In the genomic region with DNA sequence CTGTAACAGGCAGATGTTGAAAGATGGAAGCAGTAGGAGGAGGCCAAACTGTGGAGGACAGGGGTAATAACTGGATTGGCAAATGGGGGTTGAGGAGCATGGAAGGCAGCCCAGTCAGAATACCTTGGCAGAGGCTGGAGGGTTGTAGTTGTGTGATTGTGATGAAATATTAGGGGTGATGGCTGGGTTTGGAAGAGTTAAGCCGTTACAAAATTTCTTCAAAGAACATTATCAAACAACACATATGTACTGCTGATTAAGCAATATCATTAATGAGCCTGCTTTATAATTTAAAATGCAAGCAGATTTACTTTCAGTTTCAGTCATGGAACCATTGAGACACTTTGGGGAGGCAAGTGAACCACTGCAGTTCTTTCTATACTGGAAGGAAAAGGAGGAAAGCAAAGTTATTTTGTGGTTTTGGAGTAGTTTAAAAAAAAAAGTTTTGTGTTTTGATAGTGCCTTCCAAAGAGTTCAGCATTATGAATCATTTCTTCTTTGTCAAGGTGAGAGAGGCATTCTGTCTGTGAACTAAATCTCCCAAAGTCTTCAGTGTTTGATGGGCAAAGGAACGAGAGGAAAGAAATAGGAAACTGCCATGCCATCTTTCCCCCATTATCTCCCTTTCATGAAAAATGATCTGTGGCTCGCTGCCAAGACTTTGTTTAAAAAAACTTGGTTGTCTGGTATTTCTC, we compare ENCODE assay signal across 8 cellular contexts. TPM values are rescaled to one million over a fixed set of nuclear protein-coding genes. Genes with fewer than 3 reads are reported as not detected.
DNase-seq lines count a peak whose midpoint lies in the region; ATAC-seq and TF ChIP-seq lines count a peak whose summit lies in the region.

No MANE protein-coding gene starts in this region.

- peak overlapping the region; percentile 50 for H3K4me3 ChIP-seq in WI38 (ENCODE audit: low read depth, low read length)

- intact Hi-C loops in Right ventricle myocardium superior (cut with DNase I) = loop anchor here (5.0 kb wide), 1 partner anchor 71 kb away; no protein-coding TSS in a partner anchor

- H3K27ac Mint-ChIP-seq in activated T-cell treated with anti-CD3 and anti-CD28 coated beads, Interleukin-2, amount 50 U/mL, for 24 hours = peak overlapping the region; percentile 50
- H3K27ac Mint-ChIP-seq in stimulated activated memory B cell treated with anti-CD40 and anti-IgM and Interleukin-4, amounts not matched to agents 10 μg/mL and 1 μg/mL and 100 μg/mL, for 72 hours = peak overlapping the region; percentile 2

- ATAC-seq in Right ventricle myocardium superior (ENCODE audit: poor library complexity) (peak; percentile 55), HG02798 (IDR thresholded peaks at IDR 0.05; ENCODE audit: poor library complexity, unreplicated experiment) (no peak), GM18909 (IDR thresholded peaks at IDR 0.05; ENCODE audit: poor library complexity, unreplicated experiment) (no peak)
- no peak for ATAC-seq in stimulated activated memory B cell treated with anti-CD40 and anti-IgM and Interleukin-4, amounts not matched to agents 10 μg/mL and 1 μg/mL and 100 μg/mL, for 72 hours

- peak overlapping the region; percentile 16 for H3K4me3 Mint-ChIP-seq in activated T-cell treated with anti-CD3 and anti-CD28 coated beads, Interleukin-2, amount 50 U/mL, for 24 hours
- no peak overlapping the region for H3K4me3 Mint-ChIP-seq in stimulated activated memory B cell treated with anti-CD40 and anti-IgM and Interleukin-4, amounts not matched to agents 10 μg/mL and 1 μg/mL and 100 μg/mL, for 72 hours

- H3K36me3 Mint-ChIP-seq in activated T-cell treated with anti-CD3 and anti-CD28 coated beads, Interleukin-2, amount 50 U/mL, for 24 hours (ENCODE audit: low read depth) = peaks cover 14% of the 10 kb centered on the region
- peaks cover 14% of the 10 kb centered on the region for H3K36me3 Mint-ChIP-seq in stimulated activated memory B cell treated with anti-CD40 and anti-IgM and Interleukin-4, amounts not matched to agents 10 μg/mL and 1 μg/mL and 100 μg/mL, for 72 hours

- DNase-seq in activated T-cell treated with anti-CD3 and anti-CD28 coated beads, Interleukin-2, amount 50 U/mL, for 24 hours = no peak
- no peak for DNase-seq in activated T-cell treated with anti-CD3 and anti-CD28 coated beads, Interleukin-2, amount 50 U/mL, for 1 hour
- DNase-seq in Right ventricle myocardium superior = peak; percentile 57
- no peak for DNase-seq in RKO (ENCODE audit: low spot score)

- peaks cover 72% of the 10 kb centered on the region for H3K4me1 Mint-ChIP-seq in activated T-cell treated with anti-CD3 and anti-CD28 coated beads, Interleukin-2, amount 50 U/mL, for 24 hours (ENCODE audit: low read depth)
- peaks cover 71% of the 10 kb centered on the region for H3K4me1 Mint-ChIP-seq in stimulated activated memory B cell treated with anti-CD40 and anti-IgM and Interleukin-4, amounts not matched to agents 10 μg/mL and 1 μg/mL and 100 μg/mL, for 72 hours

- TF ChIP-seq CTCF in WI38 (IDR thresholded peaks at IDR 0.05; ENCODE audit: low read depth, low read length) = no peak

- no peaks in the 10 kb centered on the region for H3K9me3 Mint-ChIP-seq in activated T-cell treated with anti-CD3 and anti-CD28 coated beads, Interleukin-2, amount 50 U/mL, for 24 hours
- no peaks in the 10 kb centered on the region for H3K9me3 Mint-ChIP-seq in stimulated activated memory B cell treated with anti-CD40 and anti-IgM and Interleukin-4, amounts not matched to agents 10 μg/mL and 1 μg/mL and 100 μg/mL, for 72 hours

- H3K27me3 Mint-ChIP-seq in activated T-cell treated with anti-CD3 and anti-CD28 coated beads, Interleukin-2, amount 50 U/mL, for 24 hours = no peaks in the 10 kb centered on the region
- H3K27me3 Mint-ChIP-seq in stimulated activated memory B cell treated with anti-CD40 and anti-IgM and Interleukin-4, amounts not matched to agents 10 μg/mL and 1 μg/mL and 100 μg/mL, for 72 hours = no peaks in the 10 kb centered on the region

RNA-seq across cellular contexts. Expression of a gene that starts 20.7 kb away (rescaled TPM):
- total RNA-seq in Right ventricle myocardium superior = 32.4 TPM
